ENCODE assay signal across 13 cellular contexts in the genomic region with DNA sequence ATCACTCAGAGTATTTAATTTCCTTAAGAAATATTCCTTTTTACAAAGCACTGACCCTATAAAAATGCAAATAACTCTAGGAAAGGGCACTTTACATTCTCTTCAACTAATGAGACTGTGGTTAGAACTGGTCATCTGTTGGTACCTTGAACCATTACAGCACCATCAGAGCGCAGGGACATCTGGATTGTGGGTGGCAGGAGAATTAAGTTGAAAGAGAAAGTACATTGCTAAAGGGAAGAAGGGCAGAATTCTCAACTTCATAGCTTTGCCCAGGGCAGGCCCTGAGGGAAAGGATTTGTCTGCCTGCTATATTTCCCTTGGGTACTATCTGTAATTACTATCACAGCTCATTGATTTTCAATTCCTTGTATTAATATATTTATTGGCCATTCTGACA.
"Had no signal": no experiment of that assay in that cellular context is flagged by ENCODE, and none has a peak within 500 bp of the region (broad histone marks: within the 10 kb centered on the region; RNA-seq: fewer than 3 reads in every experiment).

No MANE protein-coding gene starts in this region.

- H3K27ac Mint-ChIP-seq: nephron progenitor cell; stimulated activated naive CD8-positive, alpha-beta T cell treated with anti-CD3 and anti-CD28 coated beads, Interleukin-15, Interleukin-2, amounts not matched to agents 100 ng/mL and 50 ng/mL, for 24 hours; T-helper 1 cell treated with Interleukin-12 subunit alpha and Interleukin-12 subunit beta and Interleukin-4 antibody, amounts not matched to agents 30 μg/mL and 1 μg/mL, for 36 hours; WTC11 had no signal

- H3K4me3 ChIP-seq: mucosa of descending colon had no signal

- H3K27me3 ChIP-seq: brain microvascular endothelial cell had no signal

- DNase-seq: activated CD4-positive, alpha-beta T cell treated with anti-CD3 and anti-CD28 coated beads for 48 hours; activated naive CD4-positive, alpha-beta T cell treated with Interleukin-2 at 50 U/mL for 16 hours; brain microvascular endothelial cell; dermis blood vessel endothelial cell; hypothalamus; left colon; mammary epithelial cell; mucosa of descending colon; nephron progenitor cell; stimulated activated CD4-positive, alpha-beta T cell treated with anti-CD3 and anti-CD28 coated beads, Interleukin-4, amount 100 ng/mL, for 24 hours had no signal

- H3K9me3 Mint-ChIP-seq: nephron progenitor cell; stimulated activated naive CD8-positive, alpha-beta T cell treated with anti-CD3 and anti-CD28 coated beads, Interleukin-15, Interleukin-2, amounts not matched to agents 100 ng/mL and 50 ng/mL, for 24 hours; T-helper 1 cell treated with Interleukin-12 subunit alpha and Interleukin-12 subunit beta and Interleukin-4 antibody, amounts not matched to agents 30 μg/mL and 1 μg/mL, for 36 hours had no signal

- H3K9me3 ChIP-seq: mucosa of descending colon had no signal

- H3K27ac ChIP-seq: brain microvascular endothelial cell had no signal

- H3K27me3 Mint-ChIP-seq: stimulated activated naive CD8-positive, alpha-beta T cell treated with anti-CD3 and anti-CD28 coated beads, Interleukin-15, Interleukin-2, amounts not matched to agents 100 ng/mL and 50 ng/mL, for 24 hours had no signal

- H3K4me3 Mint-ChIP-seq: nephron progenitor cell; stimulated activated naive CD8-positive, alpha-beta T cell treated with anti-CD3 and anti-CD28 coated beads, Interleukin-15, Interleukin-2, amounts not matched to agents 100 ng/mL and 50 ng/mL, for 24 hours; T-helper 1 cell treated with Interleukin-12 subunit alpha and Interleukin-12 subunit beta and Interleukin-4 antibody, amounts not matched to agents 30 μg/mL and 1 μg/mL, for 36 hours; WTC11 had no signal
